Comparison of ENCODE assay signal across 7 cellular contexts in the genomic region with DNA sequence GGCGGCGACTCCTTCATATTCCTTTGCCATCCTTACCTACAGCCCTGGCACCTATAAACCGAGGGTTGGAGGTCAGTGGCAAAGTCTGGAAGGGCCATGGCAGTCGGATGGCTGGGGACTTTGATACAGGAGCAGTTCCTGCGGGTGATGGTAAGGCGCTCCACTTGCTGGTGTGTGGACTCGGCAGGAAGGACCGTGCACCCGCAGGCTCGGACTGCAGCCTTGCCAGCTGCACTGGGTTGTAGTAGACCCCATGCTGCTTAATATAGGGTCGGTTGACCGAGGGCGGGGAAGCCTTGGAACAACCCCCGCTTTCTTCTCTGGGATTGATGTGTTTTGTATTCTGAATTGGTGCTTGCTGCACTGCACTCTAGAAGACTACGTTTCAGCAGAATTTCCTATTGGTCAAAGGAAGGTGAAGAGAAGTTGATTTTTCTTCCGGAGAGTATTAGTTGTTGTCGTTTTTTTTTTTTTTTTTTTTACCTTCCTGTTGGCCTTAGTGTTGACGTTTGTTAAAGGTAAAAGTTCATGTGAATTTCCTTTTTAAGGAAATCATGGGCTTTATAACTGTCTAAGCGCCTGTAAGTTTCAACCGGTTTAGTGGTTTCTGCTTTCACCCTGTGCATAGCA. TPM values are rescaled to one million over a fixed set of nuclear protein-coding genes. Genes with fewer than 3 reads are reported as not detected.
DNase-seq lines count a peak whose midpoint lies in the region; ATAC-seq and TF ChIP-seq lines count a peak whose summit lies in the region.

No MANE protein-coding gene starts in this region.

- POLR2A ChIA-PET in WTC11 (lab: Charles Lee): no interaction called here

- peak overlapping the region; percentile 97 for H3K4me3 Mint-ChIP-seq in WTC11
- H3K4me3 Mint-ChIP-seq in stimulated activated naive B cell treated with anti-CD40 and anti-IgM and Interleukin-4, amounts not matched to agents 10 μg/mL and 1 μg/mL and 100 μg/mL, for 72 hours: peak overlapping the region; percentile 94 to 99

- H3K27me3 ChIP-seq in H7 (ENCODE audit: control insufficient read depth, insufficient read depth, low read length): no peaks in the 10 kb centered on the region

- peaks cover 14% of the 10 kb centered on the region for H3K4me1 Mint-ChIP-seq in WTC11
- H3K4me1 Mint-ChIP-seq in stimulated activated naive B cell treated with anti-CD40 and anti-IgM and Interleukin-4, amounts not matched to agents 10 μg/mL and 1 μg/mL and 100 μg/mL, for 72 hours: peaks cover 25 to 54% of the 10 kb centered on the region in 2 donors

- H3K27ac Mint-ChIP-seq in WTC11: peak overlapping the region; percentile 95
- peak overlapping the region; percentile 96 for H3K27ac Mint-ChIP-seq in stimulated activated naive B cell treated with anti-CD40 and anti-IgM and Interleukin-4, amounts not matched to agents 10 μg/mL and 1 μg/mL and 100 μg/mL, for 72 hours

- H3K4me3 ChIP-seq in GM12875 (ENCODE audit: low read depth, low read length) (peak overlapping the region; percentile 71), H7 (ENCODE audit: insufficient read depth, low read depth, low read length) (peak overlapping the region; percentile 87), LNCaP clone FGC (ENCODE audit: low read depth, low read length) (peak overlapping the region; percentile 92)

- H3K36me3 Mint-ChIP-seq in WTC11: peaks cover 26% of the 10 kb centered on the region
- peaks cover 15 to 29% of the 10 kb centered on the region in 2 donors for H3K36me3 Mint-ChIP-seq in stimulated activated naive B cell treated with anti-CD40 and anti-IgM and Interleukin-4, amounts not matched to agents 10 μg/mL and 1 μg/mL and 100 μg/mL, for 72 hours

- peak; percentile 60 for ATAC-seq in WTC11
- peak; percentile 52 to 57 for ATAC-seq in stimulated activated naive B cell treated with anti-CD40 and anti-IgM and Interleukin-4, amounts not matched to agents 10 μg/mL and 1 μg/mL and 100 μg/mL, for 72 hours (replicated peaks)

- DNase-seq in H7: peak; percentile 50
- no peak for DNase-seq in LNCaP clone FGC (ENCODE audit: low read depth)
- DNase-seq in WTC11 (ENCODE audit: low spot score): peak; percentile 38
- peak; percentile 6 for DNase-seq in effector CD8-positive, alpha-beta T cell (lab: John Stamatoyannopoulos, UW)
- DNase-seq in lung microvascular endothelial cell (ENCODE audit: low read depth in 2 of 2): peak; percentile 45 to 56
- DNase-seq in stimulated activated naive B cell treated with anti-CD40 and anti-IgM and Interleukin-4, amounts not matched to agents 10 μg/mL and 1 μg/mL and 100 μg/mL, for 72 hours: peak; percentile 5

- TF ChIP-seq CTCF in GM12875 (IDR thresholded peaks at IDR 0.05; ENCODE audit: borderline replicate concordance, insufficient read depth, low read depth, low read length) (no peak), LNCaP clone FGC (IDR thresholded peaks at IDR 0.05; ENCODE audit: control insufficient read depth, extremely low read depth, insufficient read depth) (no peak), WTC11 (IDR thresholded peaks at IDR 0.05) (no peak)

- H3K27me3 Mint-ChIP-seq in WTC11 (ENCODE audit: low read depth): no peaks in the 10 kb centered on the region
- H3K27me3 Mint-ChIP-seq in stimulated activated naive B cell treated with anti-CD40 and anti-IgM and Interleukin-4, amounts not matched to agents 10 μg/mL and 1 μg/mL and 100 μg/mL, for 72 hours: no peaks in the 10 kb centered on the region

- H3K9me3 Mint-ChIP-seq in WTC11: peaks cover 18% of the 10 kb centered on the region
- H3K9me3 Mint-ChIP-seq in stimulated activated naive B cell treated with anti-CD40 and anti-IgM and Interleukin-4, amounts not matched to agents 10 μg/mL and 1 μg/mL and 100 μg/mL, for 72 hours: no peaks in the 10 kb centered on the region

- H3K36me3 ChIP-seq in H7 (replicated peaks; ENCODE audit: control insufficient read depth, insufficient read depth, low read length): no peaks in the 10 kb centered on the region

- CTCF ChIA-PET in WTC11 (lab: Charles Lee): no interaction called here

TF ChIP-seq in WTC11, 78 proteins besides CTCF, POLR2A, EP300 and RAD21 (continues in another document):
- TF ChIP-seq, protein P1, sequence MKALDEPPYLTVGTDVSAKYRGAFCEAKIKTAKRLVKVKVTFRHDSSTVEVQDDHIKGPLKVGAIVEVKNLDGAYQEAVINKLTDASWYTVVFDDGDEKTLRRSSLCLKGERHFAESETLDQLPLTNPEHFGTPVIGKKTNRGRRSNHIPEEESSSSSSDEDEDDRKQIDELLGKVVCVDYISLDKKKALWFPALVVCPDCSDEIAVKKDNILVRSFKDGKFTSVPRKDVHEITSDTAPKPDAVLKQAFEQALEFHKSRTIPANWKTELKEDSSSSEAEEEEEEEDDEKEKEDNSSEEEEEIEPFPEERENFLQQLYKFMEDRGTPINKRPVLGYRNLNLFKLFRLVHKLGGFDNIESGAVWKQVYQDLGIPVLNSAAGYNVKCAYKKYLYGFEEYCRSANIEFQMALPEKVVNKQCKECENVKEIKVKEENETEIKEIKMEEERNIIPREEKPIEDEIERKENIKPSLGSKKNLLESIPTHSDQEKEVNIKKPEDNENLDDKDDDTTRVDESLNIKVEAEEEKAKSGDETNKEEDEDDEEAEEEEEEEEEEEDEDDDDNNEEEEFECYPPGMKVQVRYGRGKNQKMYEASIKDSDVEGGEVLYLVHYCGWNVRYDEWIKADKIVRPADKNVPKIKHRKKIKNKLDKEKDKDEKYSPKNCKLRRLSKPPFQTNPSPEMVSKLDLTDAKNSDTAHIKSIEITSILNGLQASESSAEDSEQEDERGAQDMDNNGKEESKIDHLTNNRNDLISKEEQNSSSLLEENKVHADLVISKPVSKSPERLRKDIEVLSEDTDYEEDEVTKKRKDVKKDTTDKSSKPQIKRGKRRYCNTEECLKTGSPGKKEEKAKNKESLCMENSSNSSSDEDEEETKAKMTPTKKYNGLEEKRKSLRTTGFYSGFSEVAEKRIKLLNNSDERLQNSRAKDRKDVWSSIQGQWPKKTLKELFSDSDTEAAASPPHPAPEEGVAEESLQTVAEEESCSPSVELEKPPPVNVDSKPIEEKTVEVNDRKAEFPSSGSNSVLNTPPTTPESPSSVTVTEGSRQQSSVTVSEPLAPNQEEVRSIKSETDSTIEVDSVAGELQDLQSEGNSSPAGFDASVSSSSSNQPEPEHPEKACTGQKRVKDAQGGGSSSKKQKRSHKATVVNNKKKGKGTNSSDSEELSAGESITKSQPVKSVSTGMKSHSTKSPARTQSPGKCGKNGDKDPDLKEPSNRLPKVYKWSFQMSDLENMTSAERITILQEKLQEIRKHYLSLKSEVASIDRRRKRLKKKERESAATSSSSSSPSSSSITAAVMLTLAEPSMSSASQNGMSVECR (CRISPR knock-in tag; IDR thresholded peaks at IDR 0.05; ENCODE audit: borderline replicate concordance): no peak
- TF ChIP-seq CREB1 (CRISPR knock-in tag; IDR thresholded peaks at IDR 0.05): no peak
- TF ChIP-seq NR1H2 (CRISPR knock-in tag; IDR thresholded peaks at IDR 0.05): no peak
- TF ChIP-seq, protein P2, sequence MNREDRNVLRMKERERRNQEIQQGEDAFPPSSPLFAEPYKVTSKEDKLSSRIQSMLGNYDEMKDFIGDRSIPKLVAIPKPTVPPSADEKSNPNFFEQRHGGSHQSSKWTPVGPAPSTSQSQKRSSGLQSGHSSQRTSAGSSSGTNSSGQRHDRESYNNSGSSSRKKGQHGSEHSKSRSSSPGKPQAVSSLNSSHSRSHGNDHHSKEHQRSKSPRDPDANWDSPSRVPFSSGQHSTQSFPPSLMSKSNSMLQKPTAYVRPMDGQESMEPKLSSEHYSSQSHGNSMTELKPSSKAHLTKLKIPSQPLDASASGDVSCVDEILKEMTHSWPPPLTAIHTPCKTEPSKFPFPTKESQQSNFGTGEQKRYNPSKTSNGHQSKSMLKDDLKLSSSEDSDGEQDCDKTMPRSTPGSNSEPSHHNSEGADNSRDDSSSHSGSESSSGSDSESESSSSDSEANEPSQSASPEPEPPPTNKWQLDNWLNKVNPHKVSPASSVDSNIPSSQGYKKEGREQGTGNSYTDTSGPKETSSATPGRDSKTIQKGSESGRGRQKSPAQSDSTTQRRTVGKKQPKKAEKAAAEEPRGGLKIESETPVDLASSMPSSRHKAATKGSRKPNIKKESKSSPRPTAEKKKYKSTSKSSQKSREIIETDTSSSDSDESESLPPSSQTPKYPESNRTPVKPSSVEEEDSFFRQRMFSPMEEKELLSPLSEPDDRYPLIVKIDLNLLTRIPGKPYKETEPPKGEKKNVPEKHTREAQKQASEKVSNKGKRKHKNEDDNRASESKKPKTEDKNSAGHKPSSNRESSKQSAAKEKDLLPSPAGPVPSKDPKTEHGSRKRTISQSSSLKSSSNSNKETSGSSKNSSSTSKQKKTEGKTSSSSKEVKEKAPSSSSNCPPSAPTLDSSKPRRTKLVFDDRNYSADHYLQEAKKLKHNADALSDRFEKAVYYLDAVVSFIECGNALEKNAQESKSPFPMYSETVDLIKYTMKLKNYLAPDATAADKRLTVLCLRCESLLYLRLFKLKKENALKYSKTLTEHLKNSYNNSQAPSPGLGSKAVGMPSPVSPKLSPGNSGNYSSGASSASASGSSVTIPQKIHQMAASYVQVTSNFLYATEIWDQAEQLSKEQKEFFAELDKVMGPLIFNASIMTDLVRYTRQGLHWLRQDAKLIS (CRISPR knock-in tag; IDR thresholded peaks at IDR 0.05; ENCODE audit: borderline replicate concordance): 0 out of 2 replicates have a peak, but pooled peaks have one; percentile 1
- TF ChIP-seq SP1 (CRISPR knock-in tag; conservative IDR thresholded peaks at IDR 0.05): no peak

RNA-seq across cellular contexts. Expression of gene BLTP1, which starts 0.7 kb away (rescaled TPM):
- 21.5 and 29.5 TPM in 2 replicates for total RNA-seq in H7 (2014; rRNA removed; shearing (Covaris generic))
- total RNA-seq in WTC11 (2021) (29.1 to 32.1 TPM (median 30.3 TPM) in 3 replicates), lung microvascular endothelial cell (47.9 and 69.4 TPM in 2 replicates)
